Comparison of ENCODE assay signal across 12 cellular contexts in genomic region chr16:14097182-14097951, GRCh38. TPM values are rescaled to one million over a fixed set of nuclear protein-coding genes. Genes with fewer than 3 reads are reported as not detected.
DNase-seq lines count a peak whose midpoint lies in the region; ATAC-seq and TF ChIP-seq lines count a peak whose summit lies in the region.
"Had no signal": no experiment of that assay in that cellular context is flagged by ENCODE, and none has a peak within 500 bp of the region (broad histone marks: within the 10 kb centered on the region; RNA-seq: fewer than 3 reads in every experiment).

No MANE protein-coding gene starts in this region.

- H2BK15ac ChIP-seq in mesenchymal stem cell (ENCODE audit: low read depth, poor library complexity, severe bottlenecking) = no peak overlapping the region

- H3K4me2 ChIP-seq in mesenchymal stem cell (ENCODE audit: low read length, poor library complexity, severe bottlenecking) = no peak overlapping the region

- no peak for TF ChIP-seq CTCF in cardiac muscle cell (IDR thresholded peaks at IDR 0.05; ENCODE audit: low read depth, low read length)
- TF ChIP-seq CTCF in heart right ventricle (IDR thresholded peaks at IDR 0.05) = no peak
- no peak for TF ChIP-seq CTCF in MCF 10A (IDR thresholded peaks at IDR 0.05; ENCODE audit: unreplicated experiment)
- TF ChIP-seq CTCF in WTC11 (IDR thresholded peaks at IDR 0.05) = no peak

- H2BK5ac ChIP-seq in mesenchymal stem cell (ENCODE audit: low read depth, low read length, poor library complexity, severe bottlenecking) = no peak overlapping the region

- no peaks in the 10 kb centered on the region for H3K27me3 ChIP-seq in cardiac muscle cell
- no peaks in the 10 kb centered on the region for H3K27me3 ChIP-seq in heart right ventricle
- no peaks in the 10 kb centered on the region for H3K27me3 ChIP-seq in mesenchymal stem cell (ENCODE audit: control insufficient read depth in 1 of 2, insufficient read depth in 1 of 2, low read length in 2 of 2)

- H3K27ac Mint-ChIP-seq in MCF 10A (ENCODE audit: low read depth, unreplicated experiment) = peak overlapping the region; percentile 49
- H3K27ac Mint-ChIP-seq in WTC11 = no peak overlapping the region
- H3K27ac Mint-ChIP-seq: stimulated activated naive CD8-positive, alpha-beta T cell treated with anti-CD3 and anti-CD28 coated beads, Interleukin-15, amount 100 ng/mL, for 72 hours; T-helper 2 cell treated with Interferon-gamma antibody and Interleukin-4, amounts not matched to agents 5 μg/mL and 100 μg/mL, for 36 hours had no signal

- H3K4me3 Mint-ChIP-seq in MCF 10A (ENCODE audit: unreplicated experiment) = no peak overlapping the region
- no peak overlapping the region for H3K4me3 Mint-ChIP-seq in WTC11
- H3K4me3 Mint-ChIP-seq: stimulated activated naive CD8-positive, alpha-beta T cell treated with anti-CD3 and anti-CD28 coated beads, Interleukin-15, amount 100 ng/mL, for 72 hours; T-helper 2 cell treated with Interferon-gamma antibody and Interleukin-4, amounts not matched to agents 5 μg/mL and 100 μg/mL, for 36 hours had no signal

- H2AFZ ChIP-seq in mesenchymal stem cell (ENCODE audit: low read depth, low read length) = no peak overlapping the region

- intact Hi-C loops in heart right ventricle (cut with DNase I) (loop anchor here in 1 of 10 donors (10.0 kb wide), 1 partner anchor 87 kb away; no protein-coding TSS in a partner anchor), MCF 10A (cut with micrococcal nuclease) (no loop called here)

- CTCF ChIA-PET in MCF 10A (lab: Yijun Ruan, JAX) = interaction anchor here (0.6 kb wide), 1 partner anchor 53 kb away, joined by 3 read pairs; no protein-coding TSS in a partner anchor
- CTCF ChIA-PET in WTC11 (lab: Charles Lee) = interaction anchor here (1.0 to 1.3 kb wide), 2 partner anchors 89 to 128 kb away, joined by 3 to 4 read pairs; no protein-coding TSS in a partner anchor

- no peak overlapping the region for H4K91ac ChIP-seq in mesenchymal stem cell (ENCODE audit: low read length)

- no peak overlapping the region for H3K9ac ChIP-seq in mesenchymal stem cell (ENCODE audit: low read length)

- H3K36me3 Mint-ChIP-seq in MCF 10A (ENCODE audit: insufficient read depth, unreplicated experiment) = peaks cover 4% of the 10 kb centered on the region
- no peaks in the 10 kb centered on the region for H3K36me3 Mint-ChIP-seq in WTC11

- no peak overlapping the region for H3K4ac ChIP-seq in mesenchymal stem cell (ENCODE audit: low read depth in 1 of 2, low read length in 2 of 2)

- no peak overlapping the region for H4K8ac ChIP-seq in mesenchymal stem cell (ENCODE audit: low read length)

- ATAC-seq in heart right ventricle (no peak), HG02588 (IDR thresholded peaks at IDR 0.05; ENCODE audit: unreplicated experiment) (no peak), WTC11 (no peak)
- no peak for ATAC-seq in stimulated activated naive CD8-positive, alpha-beta T cell treated with anti-CD3 and anti-CD28 coated beads, Interleukin-15, Interleukin-2, amounts not matched to agents 100 U/mL and 50 U/mL, for 24 hours
- ATAC-seq: stimulated activated naive CD8-positive, alpha-beta T cell treated with anti-CD3 and anti-CD28 coated beads, Interleukin-15, amount 100 ng/mL, for 72 hours had no signal

- H3K23ac ChIP-seq in mesenchymal stem cell (ENCODE audit: low read length in 2 of 2) = no peak overlapping the region

- H3K4me1 Mint-ChIP-seq in MCF 10A (ENCODE audit: insufficient read depth, unreplicated experiment) = peaks cover 25% of the 10 kb centered on the region
- peaks cover 55% of the 10 kb centered on the region for H3K4me1 Mint-ChIP-seq in WTC11

- H3K27me3 Mint-ChIP-seq in MCF 10A (ENCODE audit: insufficient read depth, unreplicated experiment) (no peaks in the 10 kb centered on the region), WTC11 (ENCODE audit: low read depth) (no peaks in the 10 kb centered on the region)
- H3K27me3 Mint-ChIP-seq: stimulated activated naive CD8-positive, alpha-beta T cell treated with anti-CD3 and anti-CD28 coated beads, Interleukin-15, amount 100 ng/mL, for 72 hours had no signal

- no peak overlapping the region for H2AK5ac ChIP-seq in mesenchymal stem cell (ENCODE audit: low read length, severe bottlenecking)

- DNase-seq in cardiac muscle cell (ENCODE audit: low read depth in 1 of 2, low spot score in 1 of 2) = peak in 1 of 2 donors; percentile 44
- DNase-seq in heart right ventricle = no peak
- DNase-seq in MCF 10A (ENCODE audit: unreplicated experiment) = no peak
- peak; percentile 38 for DNase-seq in mesenchymal stem cell
- DNase-seq in effector CD4-positive, alpha-beta T cell = no peak
- no peak for DNase-seq in stimulated activated naive CD8-positive, alpha-beta T cell treated with anti-CD3 and anti-CD28 coated beads, Interleukin-15, Interleukin-2, amounts not matched to agents 100 U/mL and 50 U/mL, for 24 hours
- DNase-seq in WTC11 (ENCODE audit: low spot score) = no peak
- DNase-seq: ACHN; activated CD8-positive, alpha-beta memory T cell treated with anti-CD3 and anti-CD28 coated beads, Interleukin-2, amount 50 U/mL, for 4 hours; stimulated activated naive CD8-positive, alpha-beta T cell treated with anti-CD3 and anti-CD28 coated beads, Interleukin-15, amount 100 ng/mL, for 72 hours had no signal

- no peak overlapping the region for H2BK120ac ChIP-seq in mesenchymal stem cell (ENCODE audit: low read depth, low read length)

- peaks cover 71% of the 10 kb centered on the region for H3K4me1 ChIP-seq in cardiac muscle cell (ENCODE audit: low read depth)
- H3K4me1 ChIP-seq in heart right ventricle = peaks cover 3 to 70% (median 44%) of the 10 kb centered on the region in 9 donors
- H3K4me1 ChIP-seq in mesenchymal stem cell (ENCODE audit: control insufficient read depth, insufficient read depth, low read depth, low read length) = peaks cover 3% of the 10 kb centered on the region

- H3K18ac ChIP-seq in mesenchymal stem cell (ENCODE audit: low read depth in 1 of 2, low read length in 2 of 2) = no peak overlapping the region

- H3K27ac ChIP-seq in cardiac muscle cell (peak overlapping the region; percentile 61), heart right ventricle (peak overlapping the region in 2 of 10 donors; percentile 2 to 8), mesenchymal stem cell (ENCODE audit: low read length, poor library complexity, severe bottlenecking) (no peak overlapping the region)

- POLR2A ChIA-PET in MCF 10A (lab: Yijun Ruan, JAX) = interaction anchor here (1.3 kb wide), 1 partner anchor 12 kb away, joined by 3 read pairs; no protein-coding TSS in a partner anchor
- POLR2A ChIA-PET in WTC11 (lab: Charles Lee) = no interaction called here

- BruUV-seq in MCF 10A (replicated peaks; lab: Mats Ljungman, UMichigan) = no TSS peak

- H3K14ac ChIP-seq in mesenchymal stem cell (ENCODE audit: low read length in 2 of 2) = no peak overlapping the region

- H2BK12ac ChIP-seq in mesenchymal stem cell (ENCODE audit: low read length in 2 of 2) = no peak overlapping the region

- H3K9me3 Mint-ChIP-seq in MCF 10A (ENCODE audit: unreplicated experiment) (peaks cover 8% of the 10 kb centered on the region), WTC11 (no peaks in the 10 kb centered on the region)
- H3K9me3 Mint-ChIP-seq: stimulated activated naive CD8-positive, alpha-beta T cell treated with anti-CD3 and anti-CD28 coated beads, Interleukin-15, amount 100 ng/mL, for 72 hours; T-helper 2 cell treated with Interferon-gamma antibody and Interleukin-4, amounts not matched to agents 5 μg/mL and 100 μg/mL, for 36 hours had no signal

- H3K9me3 ChIP-seq in cardiac muscle cell (ENCODE audit: low read depth) (no peaks in the 10 kb centered on the region), heart right ventricle (no peaks in the 10 kb centered on the region), mesenchymal stem cell (ENCODE audit: control insufficient read depth, low read length) (no peaks in the 10 kb centered on the region)

- H3K4me3 ChIP-seq in cardiac muscle cell (no peak overlapping the region), heart right ventricle (no peak overlapping the region), mesenchymal stem cell (ENCODE audit: insufficient read depth in 1 of 2, low read depth in 1 of 2, low read length in 2 of 2) (no peak overlapping the region)

- H3K79me1 ChIP-seq in mesenchymal stem cell (replicated peaks; ENCODE audit: low read length, poor library complexity, severe bottlenecking) = peaks cover 12% of the 10 kb centered on the region

- WGBS in heart right ventricle, 2 donors = 53 to 59% methylated on average over 4 of the region's 4 CpGs
- 17% methylated on average over 4 of the region's 4 CpGs for WGBS in mesenchymal stem cell

- H3K36me3 ChIP-seq in cardiac muscle cell (no peaks in the 10 kb centered on the region), heart right ventricle (no peaks in the 10 kb centered on the region), mesenchymal stem cell (ENCODE audit: control insufficient read depth in 1 of 2, insufficient read depth in 2 of 2, low read depth in 1 of 2, low read length in 2 of 2) (peaks cover 0 to 2% of the 10 kb centered on the region in 2 experiments)

TF ChIP-seq in WTC11, 78 proteins besides CTCF, POLR2A, EP300 and RAD21 (continues in another document):
- no peak for TF ChIP-seq ELF4 (CRISPR knock-in tag; IDR thresholded peaks at IDR 0.05; ENCODE audit: low read depth)
- no peak for TF ChIP-seq TP53 (CRISPR knock-in tag; IDR thresholded peaks at IDR 0.05)
- TF ChIP-seq ZNF281 (CRISPR knock-in tag; IDR thresholded peaks at IDR 0.05) = no peak

RNA-seq across cellular contexts. Expression of gene MRTFB, which starts 26.2 kb away (rescaled TPM):
- total RNA-seq in cardiac muscle cell (14.2 and 27.9 TPM in 2 replicates), heart right ventricle (10 to 100 TPM; 20.9 to 41.8 (median 33.0) TPM), MCF 10A (2022) (30.0 and 33.3 TPM in 2 replicates), WTC11 (2021) (27.7 to 30.8 TPM (median 30.0 TPM) in 3 replicates)
- polyA plus RNA-seq in cardiac muscle cell (9.4 and 17.8 TPM in 2 replicates), heart right ventricle (10 to 100 TPM in 1 of 2 donors, 1 to 10 TPM in 1; 4.1 to 10.5 TPM)
- 14.5 TPM for polyA plus RNA-seq in mesenchymal stem cell (2013, experiment 1 of 2)
- 12.9 TPM for polyA plus RNA-seq in mesenchymal stem cell (2013, experiment 2 of 2)
